34 cellular contexts compared by ENCODE assay signal in genomic region chr18:78862395-78862794, GRCh38.
"Had no signal": no experiment of that assay in that cellular context is flagged by ENCODE, and none has a peak within 500 bp of the region (broad histone marks: within the 10 kb centered on the region; RNA-seq: fewer than 3 reads in every experiment).

No MANE protein-coding gene starts in this region.

- H3K36me3 ChIP-seq: brain microvascular endothelial cell, cardiac muscle cell, colonic mucosa, gastrocnemius medialis, heart left ventricle, WERI-Rb-1 had no signal

- H3K9me3 ChIP-seq: colonic mucosa, gastrocnemius medialis, heart left ventricle had no signal

- H3K9me3 Mint-ChIP-seq: activated CD8-positive, alpha-beta T cell treated with anti-CD3 and anti-CD28 coated beads for 36 hours; activated naive CD4-positive, alpha-beta T cell treated with anti-CD3 and anti-CD28 coated beads, Interleukin-2, amount 10 ng/mL, durations not matched to agents 7 days and 5 days; activated naive CD4-positive, alpha-beta T cell treated with anti-CD3 and anti-CD28 coated beads, Interleukin-2, amount 50 U/mL, for 72 hours; activated naive CD8-positive, alpha-beta T cell treated with anti-CD3 and anti-CD28 coated beads, Interleukin-2, amount 10 ng/mL, durations not matched to agents 7 days and 5 days; activated T-cell treated with anti-CD3 and anti-CD28 coated beads, Interleukin-2, amount 50 U/mL, for 24 hours; activated T-cell treated with anti-CD3 and anti-CD28 coated beads, Interleukin-2, amount 50 U/mL, for 72 hours; endodermal cell; T-cell; T-helper 1 cell treated with Interleukin-12 subunit alpha and Interleukin-12 subunit beta and Interleukin-4 antibody, amounts not matched to agents 30 μg/mL and 1 μg/mL, for 36 hours had no signal

- DNase-seq: activated B cell treated with CpG ODN at 0.5 μM for 24 hours; activated CD4-positive, alpha-beta T cell treated with anti-CD3 and anti-CD28 coated beads for 4 hours; activated CD4-positive, alpha-beta T cell treated with anti-CD3 and anti-CD28 coated beads, Interleukin-2, amount 50 U/mL, for 1 hour; activated CD4-positive, alpha-beta T cell treated with anti-CD3 and anti-CD28 coated beads, Interleukin-2, amount 50 U/mL, for 48 hours; activated CD4-positive, CD25-positive, alpha-beta regulatory T cell treated with anti-CD3 and anti-CD28 coated beads, Interleukin-2, amount 50 U/mL, for 72 hours; activated CD8-positive, alpha-beta memory T cell treated with anti-CD3 and anti-CD28 coated beads for 24 hours; activated CD8-positive, alpha-beta memory T cell treated with anti-CD3 and anti-CD28 coated beads, Interleukin-2, amount 50 U/mL, for 48 hours; activated CD8-positive, alpha-beta T cell treated with anti-CD3 and anti-CD28 coated beads for 36 hours; activated gamma-delta T cell; activated naive CD4-positive, alpha-beta T cell; activated naive CD4-positive, alpha-beta T cell treated with anti-CD3 and anti-CD28 coated beads, Interleukin-2, amount 10 ng/mL, durations not matched to agents 7 days and 5 days; activated naive CD8-positive, alpha-beta T cell treated with anti-CD3 and anti-CD28 coated beads, Interleukin-2, amount 10 ng/mL, durations not matched to agents 7 days and 5 days; activated T-cell treated with anti-CD3 and anti-CD28 coated beads for 4 hours; activated T-cell treated with anti-CD3 and anti-CD28 coated beads, Interleukin-2, amount 50 U/mL, for 24 hours; activated T-cell treated with anti-CD3 and anti-CD28 coated beads, Interleukin-2, amount 50 U/mL, for 72 hours; amniotic stem cell; brain microvascular endothelial cell; central memory CD4-positive, alpha-beta T cell; cerebellar nuclear complex; colonic mucosa; effector CD8-positive, alpha-beta T cell; endodermal cell; foreskin keratinocyte; gastrocnemius medialis; glutamatergic neuron; heart left ventricle; SW 1271; T-cell; T-helper 9 cell; WERI-Rb-1 had no signal

- H3K27me3 Mint-ChIP-seq: activated B cell treated with CpG ODN at 0.5 μM for 24 hours; activated naive CD8-positive, alpha-beta T cell treated with anti-CD3 and anti-CD28 coated beads, Interleukin-2, amount 10 ng/mL, durations not matched to agents 7 days and 5 days had no signal

- H3K4me1 Mint-ChIP-seq: activated B cell treated with CpG ODN at 0.5 μM for 24 hours; activated naive CD4-positive, alpha-beta T cell treated with anti-CD3 and anti-CD28 coated beads, Interleukin-2, amount 10 ng/mL, durations not matched to agents 7 days and 5 days; activated naive CD8-positive, alpha-beta T cell treated with anti-CD3 and anti-CD28 coated beads, Interleukin-2, amount 10 ng/mL, durations not matched to agents 7 days and 5 days; endodermal cell; T-cell had no signal

- H3K4me3 ChIP-seq: cardiac muscle cell, colonic mucosa, gastrocnemius medialis, heart left ventricle had no signal

- H3K27ac Mint-ChIP-seq: activated B cell treated with CpG ODN at 0.5 μM for 24 hours; activated CD8-positive, alpha-beta T cell treated with anti-CD3 and anti-CD28 coated beads for 36 hours; activated naive CD4-positive, alpha-beta T cell treated with anti-CD3 and anti-CD28 coated beads, Interleukin-2, amount 10 ng/mL, durations not matched to agents 7 days and 5 days; activated naive CD8-positive, alpha-beta T cell treated with anti-CD3 and anti-CD28 coated beads, Interleukin-2, amount 10 ng/mL, durations not matched to agents 7 days and 5 days; activated T-cell treated with anti-CD3 and anti-CD28 coated beads, Interleukin-2, amount 50 U/mL, for 24 hours; activated T-cell treated with anti-CD3 and anti-CD28 coated beads, Interleukin-2, amount 50 U/mL, for 72 hours; endodermal cell; T-cell; T-helper 1 cell treated with Interleukin-12 subunit alpha and Interleukin-12 subunit beta and Interleukin-4 antibody, amounts not matched to agents 30 μg/mL and 1 μg/mL, for 36 hours had no signal

- ATAC-seq: activated CD8-positive, alpha-beta T cell treated with anti-CD3 and anti-CD28 coated beads for 36 hours; activated naive CD4-positive, alpha-beta T cell treated with anti-CD3 and anti-CD28 coated beads, Interleukin-2, amount 50 U/mL, for 72 hours; activated T-cell treated with anti-CD3 and anti-CD28 coated beads, Interleukin-2, amount 50 U/mL, for 72 hours; esophagus mucosa; foreskin keratinocyte; gastrocnemius medialis; heart left ventricle; T-cell had no signal

- H3K27ac ChIP-seq: brain microvascular endothelial cell, cardiac muscle cell, colonic mucosa, foreskin keratinocyte, gastrocnemius medialis, heart left ventricle, WERI-Rb-1 had no signal

- H3K36me3 Mint-ChIP-seq: activated naive CD4-positive, alpha-beta T cell treated with anti-CD3 and anti-CD28 coated beads, Interleukin-2, amount 10 ng/mL, durations not matched to agents 7 days and 5 days; activated naive CD4-positive, alpha-beta T cell treated with anti-CD3 and anti-CD28 coated beads, Interleukin-2, amount 50 U/mL, for 72 hours; activated naive CD8-positive, alpha-beta T cell treated with anti-CD3 and anti-CD28 coated beads, Interleukin-2, amount 10 ng/mL, durations not matched to agents 7 days and 5 days; T-cell had no signal

- H3K27me3 ChIP-seq: brain microvascular endothelial cell, cardiac muscle cell, colonic mucosa, foreskin keratinocyte had no signal

- H3K4me1 ChIP-seq: colonic mucosa, foreskin keratinocyte, gastrocnemius medialis had no signal

- H3K4me3 Mint-ChIP-seq: activated B cell treated with CpG ODN at 0.5 μM for 24 hours; activated CD8-positive, alpha-beta T cell treated with anti-CD3 and anti-CD28 coated beads for 36 hours; activated naive CD4-positive, alpha-beta T cell treated with anti-CD3 and anti-CD28 coated beads, Interleukin-2, amount 10 ng/mL, durations not matched to agents 7 days and 5 days; activated naive CD8-positive, alpha-beta T cell treated with anti-CD3 and anti-CD28 coated beads, Interleukin-2, amount 10 ng/mL, durations not matched to agents 7 days and 5 days; activated T-cell treated with anti-CD3 and anti-CD28 coated beads, Interleukin-2, amount 50 U/mL, for 24 hours; activated T-cell treated with anti-CD3 and anti-CD28 coated beads, Interleukin-2, amount 50 U/mL, for 72 hours; endodermal cell; T-cell; T-helper 1 cell treated with Interleukin-12 subunit alpha and Interleukin-12 subunit beta and Interleukin-4 antibody, amounts not matched to agents 30 μg/mL and 1 μg/mL, for 36 hours had no signal
